8 cellular contexts compared by ENCODE assay signal in the genomic region with DNA sequence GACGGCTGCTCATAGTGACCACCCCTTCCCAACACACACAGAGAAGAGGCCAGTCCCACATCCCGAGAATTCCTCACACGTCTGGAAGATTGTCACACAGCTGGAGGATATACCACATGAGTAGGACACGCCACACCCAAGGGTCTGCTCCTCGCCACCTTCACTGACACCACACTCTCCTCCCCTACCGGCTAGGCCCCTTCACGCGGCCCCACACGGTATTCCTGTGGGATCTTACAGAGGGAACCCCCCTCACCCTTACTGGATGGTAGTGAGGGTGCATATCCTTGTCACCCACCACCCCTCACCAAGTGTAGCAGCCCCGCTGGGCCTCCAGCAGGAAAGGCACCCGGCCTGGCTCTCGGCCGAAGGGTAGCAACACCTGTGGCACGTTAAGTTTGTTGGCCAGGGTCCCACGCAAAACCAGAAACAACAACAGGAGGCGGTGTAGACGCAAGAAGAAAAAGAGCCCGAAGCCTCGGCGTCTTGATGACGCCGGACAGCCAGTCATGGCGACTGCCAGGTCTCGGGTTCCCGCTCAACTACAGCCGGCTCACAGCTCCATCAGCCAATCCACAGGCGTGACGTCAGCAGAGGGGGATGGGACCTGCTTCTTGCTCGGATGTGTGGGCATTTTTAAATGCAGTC.
DNase-seq lines count a peak whose midpoint lies in the region; ATAC-seq and TF ChIP-seq lines count a peak whose summit lies in the region.

A gene (minus strand): TSS at position 540 of the 648 bp plus-strand sequence.

- H3K9ac ChIP-seq in adipocyte (ENCODE audit: low read length) = peak within 1 kb of the TSS; percentile 32

- H3K4me3 ChIP-seq in HEK293 (ENCODE audit: low read depth, low read length) (no peak within 1 kb of the TSS), adipocyte (ENCODE audit: low read length) (peak within 1 kb of the TSS; percentile 7)

- DNase-seq in adipocyte (ENCODE audit: low read depth) = peak; percentile 28
- DNase-seq in iPS DF 19.7 (ENCODE audit: low read depth, low spot score) = peak; percentile 70
- DNase-seq in stimulated activated naive B cell treated with anti-CD40 and anti-IgM and Interleukin-4, amounts not matched to agents 10 μg/mL and 1 μg/mL and 100 μg/mL, for 72 hours = no peak
- no peak for DNase-seq in kidney tubule cell (ENCODE audit: low spot score)
- no peak for DNase-seq in stimulated activated naive CD4-positive, alpha-beta T cell (lab: John Stamatoyannopoulos, UW)
- DNase-seq in GOT3 (lab: John Stamatoyannopoulos, UW) = no peak
- DNase-seq in LoVo (ENCODE audit: low spot score) = no peak

- H3K9me3 ChIP-seq in HEK293 (ENCODE audit: control insufficient read depth, insufficient read depth, low read depth, low read length) = no peaks in the 10 kb centered on the region
- H3K9me3 ChIP-seq in adipocyte (ENCODE audit: control insufficient read depth, low read length) = no peaks in the 10 kb centered on the region

- TF ChIP-seq CTCF in HEK293 (tag by site-specific recombination; IDR thresholded peaks at IDR 0.05) = no peak

- H3K27me3 ChIP-seq in adipocyte (replicated peaks; ENCODE audit: control insufficient read depth, insufficient read depth, low read length) = no peaks in the 10 kb centered on the region

- peaks cover 24 to 27% of the 10 kb centered on the region in 2 donors for H3K4me1 Mint-ChIP-seq in stimulated activated naive B cell treated with anti-CD40 and anti-IgM and Interleukin-4, amounts not matched to agents 10 μg/mL and 1 μg/mL and 100 μg/mL, for 72 hours

- H3K36me3 ChIP-seq in HEK293 (ENCODE audit: control insufficient read depth in 2 of 2, insufficient read depth in 1 of 2, low read length in 2 of 2) = peaks cover 4 to 52% of the 10 kb centered on the region in 2 experiments; a peak in 2 of 3 replicates
- H3K36me3 ChIP-seq in adipocyte (ENCODE audit: control insufficient read depth, insufficient read depth, low read length, severe bottlenecking) = peaks cover 35% of the 10 kb centered on the region

- H3K4me1 ChIP-seq in HEK293 (ENCODE audit: control insufficient read depth, insufficient read depth, low read length) (no peaks in the 10 kb centered on the region), adipocyte (ENCODE audit: control insufficient read depth, insufficient read depth, low read length) (peaks cover 39% of the 10 kb centered on the region)

- no peaks in the 10 kb centered on the region for H3K27me3 Mint-ChIP-seq in stimulated activated naive B cell treated with anti-CD40 and anti-IgM and Interleukin-4, amounts not matched to agents 10 μg/mL and 1 μg/mL and 100 μg/mL, for 72 hours

- H3K27ac ChIP-seq in HEK293 (ENCODE audit: extremely low read depth, low read depth, low read length) = no peak within 1 kb of the TSS

- CTCF ChIA-PET in HEK293 (lab: Yijun Ruan, JAX) = interaction anchor here (1.5 kb wide), 1 partner anchor 45 kb away, joined by 4 read pairs; no protein-coding TSS in a partner anchor

- H3K4me3 Mint-ChIP-seq in stimulated activated naive B cell treated with anti-CD40 and anti-IgM and Interleukin-4, amounts not matched to agents 10 μg/mL and 1 μg/mL and 100 μg/mL, for 72 hours = no peak within 1 kb of the TSS

- H3K27ac Mint-ChIP-seq in stimulated activated naive B cell treated with anti-CD40 and anti-IgM and Interleukin-4, amounts not matched to agents 10 μg/mL and 1 μg/mL and 100 μg/mL, for 72 hours = peak within 1 kb of the TSS; percentile 87

- peaks cover 43 to 47% of the 10 kb centered on the region in 2 donors for H3K36me3 Mint-ChIP-seq in stimulated activated naive B cell treated with anti-CD40 and anti-IgM and Interleukin-4, amounts not matched to agents 10 μg/mL and 1 μg/mL and 100 μg/mL, for 72 hours

- POLR2A ChIA-PET in HEK293 (lab: Yijun Ruan, JAX) = no interaction called here

- no peak for ATAC-seq in stimulated activated naive B cell treated with anti-CD40 and anti-IgM and Interleukin-4, amounts not matched to agents 10 μg/mL and 1 μg/mL and 100 μg/mL, for 72 hours (replicated peaks)

- peaks cover 0 to 1% of the 10 kb centered on the region in 2 donors for H3K9me3 Mint-ChIP-seq in stimulated activated naive B cell treated with anti-CD40 and anti-IgM and Interleukin-4, amounts not matched to agents 10 μg/mL and 1 μg/mL and 100 μg/mL, for 72 hours

TF ChIP-seq in HEK293, 187 proteins besides CTCF, POLR2A, EP300 and RAD21:
- no peak for TF ChIP-seq IKZF3 (tag by site-specific recombination; IDR thresholded peaks at IDR 0.05)
- TF ChIP-seq KLF8 (tag by site-specific recombination; IDR thresholded peaks at IDR 0.05) = 0 out of 2 replicates have a peak, but pooled peaks have one; percentile 11
- no peak for TF ChIP-seq ZNF529 (tag by site-specific recombination; IDR thresholded peaks at IDR 0.05; ENCODE audit: insufficient replicate concordance)
- peak; percentile 17; the same call in 1 of the 2 replicates for TF ChIP-seq SCRT1 (tag by site-specific recombination; IDR thresholded peaks at IDR 0.05; ENCODE audit: borderline replicate concordance)
- no peak for TF ChIP-seq ZNF121 (tag by site-specific recombination; IDR thresholded peaks at IDR 0.05)
- TF ChIP-seq, protein P1, sequence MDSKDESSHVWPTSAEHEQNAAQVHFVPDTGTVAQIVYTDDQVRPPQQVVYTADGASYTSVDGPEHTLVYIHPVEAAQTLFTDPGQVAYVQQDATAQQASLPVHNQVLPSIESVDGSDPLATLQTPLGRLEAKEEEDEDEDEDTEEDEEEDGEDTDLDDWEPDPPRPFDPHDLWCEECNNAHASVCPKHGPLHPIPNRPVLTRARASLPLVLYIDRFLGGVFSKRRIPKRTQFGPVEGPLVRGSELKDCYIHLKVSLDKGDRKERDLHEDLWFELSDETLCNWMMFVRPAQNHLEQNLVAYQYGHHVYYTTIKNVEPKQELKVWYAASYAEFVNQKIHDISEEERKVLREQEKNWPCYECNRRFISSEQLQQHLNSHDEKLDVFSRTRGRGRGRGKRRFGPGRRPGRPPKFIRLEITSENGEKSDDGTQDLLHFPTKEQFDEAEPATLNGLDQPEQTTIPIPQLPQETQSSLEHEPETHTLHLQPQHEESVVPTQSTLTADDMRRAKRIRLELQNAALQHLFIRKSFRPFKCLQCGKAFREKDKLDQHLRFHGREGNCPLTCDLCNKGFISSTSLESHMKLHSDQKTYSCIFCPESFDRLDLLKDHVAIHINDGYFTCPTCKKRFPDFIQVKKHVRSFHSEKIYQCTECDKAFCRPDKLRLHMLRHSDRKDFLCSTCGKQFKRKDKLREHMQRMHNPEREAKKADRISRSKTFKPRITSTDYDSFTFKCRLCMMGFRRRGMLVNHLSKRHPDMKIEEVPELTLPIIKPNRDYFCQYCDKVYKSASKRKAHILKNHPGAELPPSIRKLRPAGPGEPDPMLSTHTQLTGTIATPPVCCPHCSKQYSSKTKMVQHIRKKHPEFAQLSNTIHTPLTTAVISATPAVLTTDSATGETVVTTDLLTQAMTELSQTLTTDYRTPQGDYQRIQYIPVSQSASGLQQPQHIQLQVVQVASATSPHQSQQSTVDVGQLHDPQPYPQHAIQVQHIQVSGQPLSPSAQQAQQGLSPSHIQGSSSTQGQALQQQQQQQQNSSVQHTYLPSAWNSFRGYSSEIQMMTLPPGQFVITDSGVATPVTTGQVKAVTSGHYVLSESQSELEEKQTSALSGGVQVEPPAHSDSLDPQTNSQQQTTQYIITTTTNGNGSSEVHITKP (tag by site-specific recombination; IDR thresholded peaks at IDR 0.05) = peak; percentile 57; the same call in 1 of the 2 replicates
- TF ChIP-seq SCRT2 (tag by site-specific recombination; IDR thresholded peaks at IDR 0.05) = peak; percentile 62; the same call in 1 of the 2 replicates
- TF ChIP-seq ZXDB (tag by site-specific recombination; IDR thresholded peaks at IDR 0.05) = no peak
- TF ChIP-seq, protein P2, sequence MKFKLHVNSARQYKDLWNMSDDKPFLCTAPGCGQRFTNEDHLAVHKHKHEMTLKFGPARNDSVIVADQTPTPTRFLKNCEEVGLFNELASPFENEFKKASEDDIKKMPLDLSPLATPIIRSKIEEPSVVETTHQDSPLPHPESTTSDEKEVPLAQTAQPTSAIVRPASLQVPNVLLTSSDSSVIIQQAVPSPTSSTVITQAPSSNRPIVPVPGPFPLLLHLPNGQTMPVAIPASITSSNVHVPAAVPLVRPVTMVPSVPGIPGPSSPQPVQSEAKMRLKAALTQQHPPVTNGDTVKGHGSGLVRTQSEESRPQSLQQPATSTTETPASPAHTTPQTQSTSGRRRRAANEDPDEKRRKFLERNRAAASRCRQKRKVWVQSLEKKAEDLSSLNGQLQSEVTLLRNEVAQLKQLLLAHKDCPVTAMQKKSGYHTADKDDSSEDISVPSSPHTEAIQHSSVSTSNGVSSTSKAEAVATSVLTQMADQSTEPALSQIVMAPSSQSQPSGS (tag by site-specific recombination; IDR thresholded peaks at IDR 0.05; ENCODE audit: low read depth) = peak; percentile 26; the same call in 1 of the 2 replicates
TF ChIP-seq in HEK293: peak in this region for 5.

Comparison
In these comparisons a context has a peak if more than half of its experiments do, and no peak if none do; other contexts are left out.
1. DNase-seq: peak in adipocyte (single experiment) and iPS DF 19.7 (single experiment); none in stimulated activated naive B cell treated with anti-CD40 and anti-IgM and Interleukin-4, amounts not matched to agents 10 μg/mL and 1 μg/mL and 100 μg/mL, for 72 hours (single experiment), kidney tubule cell (single experiment), stimulated activated naive CD4-positive, alpha-beta T cell (0 of 6), GOT3 (single experiment) and LoVo (single experiment).